In the genomic region with DNA sequence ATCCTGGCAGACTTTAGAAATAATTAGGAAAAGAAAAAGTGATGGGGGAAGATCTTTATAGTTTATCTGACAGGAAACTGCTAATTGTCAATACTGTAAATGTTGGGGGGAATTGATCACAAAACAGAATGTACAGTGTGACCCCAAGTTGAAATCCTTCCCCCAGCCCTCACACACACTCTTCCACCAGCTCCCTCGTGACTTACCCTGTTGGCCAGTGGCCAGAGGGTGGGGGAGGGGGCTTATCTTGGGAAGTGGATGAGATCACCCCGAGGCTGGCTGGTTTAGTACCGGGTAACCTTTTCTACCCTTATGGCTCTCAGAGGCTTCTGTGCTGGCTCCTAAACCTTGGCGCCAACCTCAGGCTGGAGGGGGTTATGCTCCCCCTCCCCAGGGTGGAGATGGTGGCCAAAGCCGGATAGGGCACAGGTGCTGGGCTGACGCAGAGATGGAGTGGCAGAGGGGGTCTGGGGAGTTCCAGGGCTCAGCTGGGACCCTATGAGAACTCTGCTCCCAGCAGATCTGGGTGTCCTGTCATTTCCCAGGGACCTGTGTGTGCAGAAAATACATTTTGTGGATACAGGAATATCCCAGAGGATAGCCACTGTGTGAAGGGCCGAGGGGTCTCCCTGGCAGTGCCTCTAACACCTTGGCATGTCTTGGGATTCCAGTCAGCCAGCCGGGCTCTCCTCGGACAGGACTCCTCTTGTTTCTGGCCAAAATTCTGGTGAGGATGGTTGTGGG, we compare ENCODE assay signal across 6 cellular contexts. TPM values are rescaled to one million over a fixed set of nuclear protein-coding genes. Genes with fewer than 3 reads are reported as not detected.
DNase-seq lines count a peak whose midpoint lies in the region; ATAC-seq lines count a peak whose summit lies in the region.

No MANE protein-coding gene starts in this region.

- CTCF ChIA-PET in activated CD4-positive, alpha-beta memory T cell treated with anti-CD3 and anti-CD28 coated beads for 36 hours (lab: Charles Lee) = interaction anchor here (0.6 kb wide), 1 partner anchor 37 kb away, joined by 3 read pairs; no protein-coding TSS in a partner anchor

- no peak for ATAC-seq in GM21723 (IDR thresholded peaks at IDR 0.05; ENCODE audit: unreplicated experiment)

- H3K27me3 Mint-ChIP-seq in activated CD4-positive, alpha-beta memory T cell treated with anti-CD3 and anti-CD28 coated beads for 36 hours = no peaks in the 10 kb centered on the region

- intact Hi-C loops in activated CD4-positive, alpha-beta memory T cell treated with anti-CD3 and anti-CD28 coated beads for 36 hours (cut with micrococcal nuclease) = no loop called here

- no peaks in the 10 kb centered on the region for H3K36me3 Mint-ChIP-seq in activated CD4-positive, alpha-beta memory T cell treated with anti-CD3 and anti-CD28 coated beads for 36 hours

- H3K9me3 Mint-ChIP-seq in activated CD4-positive, alpha-beta memory T cell treated with anti-CD3 and anti-CD28 coated beads for 36 hours = no peaks in the 10 kb centered on the region

- POLR2A ChIA-PET in activated CD4-positive, alpha-beta memory T cell treated with anti-CD3 and anti-CD28 coated beads for 36 hours (lab: Charles Lee) = no interaction called here

- no peak overlapping the region for H3K4me3 Mint-ChIP-seq in activated CD4-positive, alpha-beta memory T cell treated with anti-CD3 and anti-CD28 coated beads for 36 hours

- DNase-seq in COLO668 (lab: John Stamatoyannopoulos, UW; ENCODE audit: unreplicated experiment) (peak; percentile 86), RKO (ENCODE audit: low spot score) (peak; percentile 59), islet precursor cell (peak; percentile 83), T-helper 9 cell (no peak)
- DNase-seq in activated CD4-positive, alpha-beta memory T cell treated with anti-CD3 and anti-CD28 coated beads for 36 hours = no peak

- no peak overlapping the region for H3K27ac Mint-ChIP-seq in activated CD4-positive, alpha-beta memory T cell treated with anti-CD3 and anti-CD28 coated beads for 36 hours

- no peaks in the 10 kb centered on the region for H3K4me1 Mint-ChIP-seq in activated CD4-positive, alpha-beta memory T cell treated with anti-CD3 and anti-CD28 coated beads for 36 hours (ENCODE audit: low read depth)

RNA-seq across cellular contexts. Expression of gene CDH16, which starts 18.6 kb away (rescaled TPM):
- total RNA-seq in activated CD4-positive, alpha-beta memory T cell treated with anti-CD3 and anti-CD28 coated beads for 36 hours = not detected

RNA-seq across cellular contexts. Expression of gene PDP2, which starts 19.8 kb away (rescaled TPM):
- 10 to 100 TPM; 42.4 to 45.5 TPM for total RNA-seq in activated CD4-positive, alpha-beta memory T cell treated with anti-CD3 and anti-CD28 coated beads for 36 hours

RNA-seq across cellular contexts. Expression of gene RRAD, which starts 25.2 kb away (rescaled TPM):
- under 1 TPM; 0.48 to 0.65 TPM for total RNA-seq in activated CD4-positive, alpha-beta memory T cell treated with anti-CD3 and anti-CD28 coated beads for 36 hours

RNA-seq across cellular contexts. Expression of gene CIAO2B, which starts 34.1 kb away (rescaled TPM):
- 100 to 1,000 TPM; 195 to 204 TPM for total RNA-seq in activated CD4-positive, alpha-beta memory T cell treated with anti-CD3 and anti-CD28 coated beads for 36 hours

RNA-seq across cellular contexts. Expression of gene CES2, which starts 35.2 kb away (rescaled TPM):
- total RNA-seq in activated CD4-positive, alpha-beta memory T cell treated with anti-CD3 and anti-CD28 coated beads for 36 hours = 10 to 100 TPM; 32.5 to 32.7 TPM

Comparison
In these comparisons a context has a peak if more than half of its experiments do, and no peak if none do; other contexts are left out.
1. DNase-seq: peak in COLO668 (single experiment), RKO (single experiment) and islet precursor cell (single experiment); none in activated CD4-positive, alpha-beta memory T cell treated with anti-CD3 and anti-CD28 coated beads for 36 hours (single experiment) and T-helper 9 cell (single experiment).